8 cellular contexts compared by ENCODE assay signal in the genomic region with DNA sequence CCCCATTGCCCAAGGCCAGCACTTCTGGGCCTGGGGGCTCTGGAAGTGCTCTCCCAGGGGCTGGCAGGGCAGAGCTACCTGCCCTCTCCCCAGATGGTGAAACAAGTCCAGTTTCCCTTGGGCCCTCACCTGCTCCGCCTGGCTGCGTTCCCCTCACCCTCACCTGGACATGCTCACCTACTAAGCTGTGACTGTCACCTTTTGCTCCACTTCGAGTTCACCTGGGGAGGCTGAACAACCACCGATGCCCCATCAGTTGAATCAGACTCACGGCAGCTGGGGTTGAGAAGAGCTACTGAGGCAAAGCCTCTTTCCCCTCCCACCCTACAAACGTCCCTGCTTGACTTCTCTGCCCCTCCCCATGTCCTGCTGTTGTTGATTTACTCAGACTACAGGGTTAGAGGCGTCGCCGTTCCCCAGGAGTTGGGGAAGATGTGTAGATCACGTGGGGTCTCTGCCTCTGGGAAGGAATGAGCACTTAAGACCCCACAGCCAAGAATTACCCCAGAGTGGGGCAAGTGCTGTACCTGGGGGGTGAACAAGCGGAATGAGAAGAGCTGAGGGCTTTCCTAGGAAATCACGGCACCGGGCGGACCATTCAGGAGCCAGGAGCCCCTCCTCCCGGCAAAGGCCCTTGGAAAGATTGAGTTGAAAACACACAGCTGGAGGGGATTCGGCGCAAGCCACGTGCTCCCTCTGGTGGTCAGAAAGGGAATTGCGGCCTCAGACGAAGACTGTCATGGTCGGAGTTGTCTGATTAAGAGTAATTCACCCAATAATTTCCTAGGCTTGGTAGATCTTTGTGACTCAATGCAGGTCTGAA. TPM values are rescaled to one million over a fixed set of nuclear protein-coding genes. Genes with fewer than 3 reads are reported as not detected.
DNase-seq lines count a peak whose midpoint lies in the region; ATAC-seq and TF ChIP-seq lines count a peak whose summit lies in the region.

No MANE protein-coding gene starts in this region.

- H3K27me3 ChIP-seq in adipocyte (replicated peaks; ENCODE audit: control insufficient read depth, insufficient read depth, low read length) (peaks cover 3% of the 10 kb centered on the region), heart right ventricle (no peaks in the 10 kb centered on the region), psoas muscle (ENCODE audit: insufficient read depth in 3 of 3, low read length in 2 of 3) (no peaks in the 10 kb centered on the region), uterus (no peaks in the 10 kb centered on the region)

- peak; percentile 96 to 100 (median 99) for TF ChIP-seq CTCF in heart right ventricle (IDR thresholded peaks at IDR 0.05)
- TF ChIP-seq CTCF in psoas muscle (IDR thresholded peaks at IDR 0.05), result peak; percentile 99
- TF ChIP-seq CTCF in uterus (IDR thresholded peaks at IDR 0.05), result peak; percentile 96 to 100 (median 99)

- H3K4me1 ChIP-seq in adipocyte (ENCODE audit: control insufficient read depth, insufficient read depth, low read length) (peaks cover 10% of the 10 kb centered on the region), heart right ventricle (peaks cover 0 to 58% (median 26%) of the 10 kb centered on the region in 9 donors), psoas muscle (no peaks in the 10 kb centered on the region), uterus (peaks cover 0 to 6% of the 10 kb centered on the region in 2 donors)

- whole genome bisulfite sequencing in heart right ventricle, 2 donors, result 23 to 25% methylated on average over 21 of the region's 21 CpGs
- 30 to 35% (median 33%) methylated on average over 21 of the region's 21 CpGs for WGBS in psoas muscle, 3 donors

- DNase-seq in Ammon's horn (ENCODE audit: low spot score) (peak; percentile 88), NAMALWA (ENCODE audit: low spot score) (peak; percentile 78), SW480 (ENCODE audit: low spot score) (peak; percentile 65), adipocyte (ENCODE audit: low read depth) (peak; percentile 85), heart right ventricle (peak; percentile 82 to 83), psoas muscle (peak; percentile 83 to 88), uterus (peak; percentile 84 to 91)

- no peaks in the 10 kb centered on the region for H3K36me3 ChIP-seq in adipocyte (ENCODE audit: control insufficient read depth, insufficient read depth, low read length, severe bottlenecking)
- no peaks in the 10 kb centered on the region for H3K36me3 ChIP-seq in heart right ventricle
- no peaks in the 10 kb centered on the region for H3K36me3 ChIP-seq in psoas muscle (ENCODE audit: insufficient read depth in 1 of 2, low read depth in 1 of 2)
- no peaks in the 10 kb centered on the region for H3K36me3 ChIP-seq in uterus

- TF ChIP-seq POLR2A in GM19099 (IDR thresholded peaks at IDR 0.05; ENCODE audit: extremely low read depth, insufficient read length, low read depth), result peak; percentile 67
- no peak for TF ChIP-seq POLR2A in uterus (IDR thresholded peaks at IDR 0.05)

- H3K27ac ChIP-seq in heart right ventricle, result peak overlapping the region in 7 of 10 donors; percentile 31 to 80 (median 65)
- H3K27ac ChIP-seq in psoas muscle, result no peak overlapping the region
- H3K27ac ChIP-seq in uterus, result peak overlapping the region; percentile 63 to 73

- no peaks in the 10 kb centered on the region for H3K9me3 ChIP-seq in adipocyte (ENCODE audit: control insufficient read depth, low read length)
- H3K9me3 ChIP-seq in heart right ventricle, result no peaks in the 10 kb centered on the region
- no peaks in the 10 kb centered on the region for H3K9me3 ChIP-seq in psoas muscle
- H3K9me3 ChIP-seq in uterus, result no peaks in the 10 kb centered on the region

- H3K9ac ChIP-seq in adipocyte (ENCODE audit: low read length), result no peak overlapping the region

- ATAC-seq in heart right ventricle, result peak; percentile 58 to 78 (median 70)
- ATAC-seq in psoas muscle, result peak; percentile 59 to 83 (median 68)

- intact Hi-C loops in heart right ventricle (cut with DNase I) (loop anchor here in 8 of 10 donors (2.0 to 5.0 kb wide), 7 partner anchors 25 to 390 kb away; no protein-coding TSS in a partner anchor), psoas muscle (cut with DNase I) (loop anchor here in 1 of 2 donors (2.0 kb wide), 1 partner anchor 391 kb away; no protein-coding TSS in a partner anchor), uterus (cut with DNase I; ENCODE audit: low total_unique reads) (loop anchor here (10.0 kb wide), 1 partner anchor 393 kb away; no protein-coding TSS in a partner anchor)

- H3K4me3 ChIP-seq in adipocyte (ENCODE audit: low read length), result no peak overlapping the region
- peak overlapping the region in 3 of 10 donors; percentile 22 to 36 (median 34) for H3K4me3 ChIP-seq in heart right ventricle
- H3K4me3 ChIP-seq in psoas muscle, result no peak overlapping the region
- H3K4me3 ChIP-seq in uterus, result peak overlapping the region in 1 of 2 donors; percentile 18

RNA-seq across cellular contexts. Expression of gene FXYD2, which starts 7.1 kb away (rescaled TPM):
- 1 to 10 TPM in 7 of 10 donors, under 1 TPM in 3; 0.40 to 3.2 (median 1.4) TPM for total RNA-seq in heart right ventricle
- polyA plus RNA-seq in heart right ventricle, result 1 to 10 TPM; 1.9 to 6.0 TPM
- under 1 TPM in 2 of 4 donors, not detected in 2; 0.42 to 0.69 TPM for total RNA-seq in psoas muscle
- under 1 TPM; 0.17 to 0.49 (median 0.24) TPM for polyA plus RNA-seq in psoas muscle
- 10 to 100 TPM in 1 of 4 donors, 1 to 10 TPM in 3; 2.1 to 36.4 (median 6.2) TPM for total RNA-seq in uterus

RNA-seq across cellular contexts. Expression of gene DSCAML1, which starts 20.4 kb away (rescaled TPM):
- total RNA-seq in heart right ventricle (1 to 10 TPM in 3 of 10 donors, under 1 TPM in 7; 0.23 to 1.5 (median 0.57) TPM), psoas muscle (under 1 TPM; 0.06 to 0.52 (median 0.10) TPM), uterus (10 to 100 TPM in 1 of 4 donors, 1 to 10 TPM in 2, under 1 TPM in 1; 0.29 to 29.1 (median 3.4) TPM)
- polyA plus RNA-seq in heart right ventricle (under 1 TPM; 0.16 to 0.88 TPM), psoas muscle (under 1 TPM; 0.04 to 0.06 (median 0.04) TPM)

RNA-seq across cellular contexts. Expression of gene FXYD6, which starts 59.0 kb away (rescaled TPM):
- total RNA-seq in heart right ventricle (10 to 100 TPM; 22.0 to 42.5 (median 30.4) TPM), psoas muscle (10 to 100 TPM; 10.8 to 27.9 (median 11.5) TPM), uterus (100 to 1,000 TPM in 3 of 4 donors, 10 to 100 TPM in 1; 85.3 to 307 (median 192) TPM)
- polyA plus RNA-seq in heart right ventricle (10 to 100 TPM; 62.3 to 65.2 TPM), psoas muscle (10 to 100 TPM; 14.0 to 17.5 (median 14.8) TPM)
